In the genomic region with DNA sequence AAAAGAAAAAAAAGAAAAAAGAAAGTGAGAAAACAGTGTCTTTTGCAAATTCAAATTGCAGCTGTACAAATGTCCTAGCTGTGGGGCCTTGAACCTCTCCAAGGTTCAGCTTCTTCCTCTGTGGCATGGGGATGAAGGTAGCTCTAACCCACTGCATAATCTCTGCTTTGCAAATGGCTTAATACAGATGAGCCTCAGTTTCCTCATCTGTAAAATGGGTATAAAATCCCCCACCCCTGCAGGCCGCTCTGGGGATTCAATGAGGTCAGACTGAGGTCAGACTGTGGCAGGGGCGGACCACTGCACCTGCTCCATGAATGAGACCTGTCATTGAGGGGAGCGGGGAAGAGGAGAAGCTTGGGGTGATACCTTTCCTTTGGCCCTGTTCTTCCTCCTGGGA, we compare ENCODE assay signal across 11 cellular contexts. TPM values are rescaled to one million over a fixed set of nuclear protein-coding genes. Genes with fewer than 3 reads are reported as not detected.
"Had no signal": no experiment of that assay in that cellular context is flagged by ENCODE, and none has a peak within 500 bp of the region (broad histone marks: within the 10 kb centered on the region; RNA-seq: fewer than 3 reads in every experiment).

No MANE protein-coding gene starts in this region.

- H3K9me3 Mint-ChIP-seq: GM23338 had no signal

- H2AFZ ChIP-seq: GM23338 had no signal

- H3K4me3 Mint-ChIP-seq: GM23338 had no signal

- H3K9me3 ChIP-seq: HAP-1 had no signal

- H3K27ac ChIP-seq: HL-60, KMS-11 had no signal

- H3K9ac ChIP-seq: KMS-11 had no signal

- DNase-seq: H7, IMR-90, Karpas-422, KBM-7 had no signal

- H3K4me3 ChIP-seq: GM23338, HAP-1 had no signal

- H3K4me2 ChIP-seq: GM23338, KMS-11 had no signal

- ATAC-seq: HCT116 had no signal

- H3K27ac Mint-ChIP-seq: GM23338 had no signal

- H3K4me1 ChIP-seq: HAP-1 had no signal

RNA-seq across cellular contexts. Expression of gene PPP1R14A, which starts 38.0 kb away (rescaled TPM):
- total RNA-seq: H4, HT1080, IMR-90 had no signal
